18 cellular contexts compared by ENCODE assay signal in the genomic region with DNA sequence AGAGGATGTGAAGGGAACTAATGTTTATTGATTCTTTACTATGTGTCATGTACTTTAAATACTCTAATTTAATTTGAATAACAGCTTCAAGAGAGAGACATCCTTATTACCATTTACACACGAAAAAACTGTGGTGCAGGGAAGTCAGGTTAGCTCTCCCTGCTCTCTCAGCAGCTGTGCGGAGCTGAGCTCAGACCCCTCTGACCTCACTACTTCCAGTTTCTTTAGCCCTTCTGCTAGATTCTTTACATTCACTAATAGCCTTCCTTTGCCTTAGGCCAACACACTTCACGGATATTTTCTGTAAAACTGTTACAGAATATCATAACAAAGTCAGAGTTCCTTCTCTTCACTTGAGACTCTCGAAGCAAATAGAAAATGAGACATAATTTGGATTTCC.
"Had no signal": no experiment of that assay in that cellular context is flagged by ENCODE, and none has a peak within 500 bp of the region (broad histone marks: within the 10 kb centered on the region; RNA-seq: fewer than 3 reads in every experiment).

No MANE protein-coding gene starts in this region.

- H3K4me3 ChIP-seq: colonic mucosa, hepatocyte, mucosa of descending colon, spleen, testis, tibial nerve had no signal

- H3K27me3 ChIP-seq: colonic mucosa, hepatocyte, neutrophil, spleen, testis, tibial nerve had no signal

- H3K36me3 ChIP-seq: colonic mucosa, neutrophil, spleen, tibial nerve had no signal

- ATAC-seq: left colon; mucosa of descending colon; naive thymus-derived CD8-positive, alpha-beta T cell; sciatic nerve; stimulated activated memory B cell treated with anti-CD40 and anti-IgM and Interleukin-4, amounts not matched to agents 10 μg/mL and 1 μg/mL and 100 μg/mL, for 72 hours had no signal

- DNase-seq: colonic mucosa; dermis blood vessel endothelial cell; foreskin melanocyte; head of caudate nucleus; left colon; mucosa of descending colon; naive thymus-derived CD8-positive, alpha-beta T cell; posterior cingulate gyrus; spleen; stimulated activated CD4-positive, alpha-beta T cell treated with anti-CD3 and anti-CD28 coated beads, Interleukin-15, amount 100 ng/mL, for 24 hours; stimulated activated CD4-positive, alpha-beta T cell treated with anti-CD3 and anti-CD28 coated beads, Interleukin-1b, Interleukin-23, amount 100 ng/mL, for 48 hours; stimulated activated CD4-positive, alpha-beta T cell treated with anti-CD3 and anti-CD28 coated beads, Interleukin-4, amount 100 ng/mL, for 24 hours; testis had no signal

- H3K9me3 ChIP-seq: colonic mucosa, mucosa of descending colon, neutrophil, spleen, testis, tibial nerve had no signal

- H2AFZ ChIP-seq: hepatocyte had no signal

- H3K4me1 ChIP-seq: colonic mucosa, spleen, testis, tibial nerve had no signal
